ENCODE assay signal across 8 cellular contexts in the genomic region with DNA sequence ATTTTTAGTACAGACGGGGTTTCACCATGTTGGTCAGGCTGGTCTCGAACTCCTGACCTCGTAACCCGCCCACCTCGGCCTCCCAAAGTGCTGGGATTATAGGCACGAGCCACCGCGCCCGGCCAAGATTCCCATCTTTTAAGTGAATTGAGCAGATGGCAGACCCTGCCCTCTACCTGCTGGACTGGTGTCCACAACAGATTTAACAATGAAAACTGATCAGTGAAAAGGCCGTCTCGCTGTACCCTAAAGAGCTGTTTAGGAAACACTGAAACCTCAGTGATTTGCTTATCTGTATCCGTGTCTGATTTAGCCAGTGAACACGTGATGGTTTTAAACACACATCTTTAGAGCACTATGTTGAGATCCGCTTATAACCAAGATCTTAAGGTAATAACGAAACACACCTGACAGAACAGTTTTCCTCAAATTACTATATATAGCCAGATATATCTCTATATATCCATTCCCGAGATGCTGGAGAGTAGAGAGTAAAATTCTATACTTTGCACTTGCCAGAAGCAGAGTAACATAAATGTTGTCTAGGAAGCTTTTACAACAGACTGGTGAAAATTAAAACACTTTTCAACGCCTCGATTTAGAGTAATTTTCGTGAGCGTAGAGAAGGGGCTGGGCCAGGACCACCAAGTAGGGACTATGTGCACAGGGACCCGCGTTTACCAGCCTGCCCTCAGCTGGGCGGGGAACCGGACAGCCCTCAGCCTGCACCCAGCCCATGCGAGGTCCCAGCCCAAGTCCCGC. TPM values are rescaled to one million over a fixed set of nuclear protein-coding genes. Genes with fewer than 3 reads are reported as not detected.
DNase-seq lines count a peak whose midpoint lies in the region; ATAC-seq, FAIRE-seq and TF ChIP-seq lines count a peak whose summit lies in the region.

No MANE protein-coding gene starts in this region.

- intact Hi-C loops in MCF 10A (cut with micrococcal nuclease) = loop anchor here (5.0 kb wide), 1 partner anchor 91 kb away; no protein-coding TSS in a partner anchor

- H3K27ac Mint-ChIP-seq in MCF 10A (ENCODE audit: low read depth, unreplicated experiment) = peak overlapping the region; percentile 81
- H3K27ac Mint-ChIP-seq in stimulated activated effector memory CD8-positive, alpha-beta T cell treated with anti-CD3 and anti-CD28 coated beads, Interleukin-12 subunit alpha, Interleukin-12 subunit beta, amount 100 ng/mL, for 72 hours = peak overlapping the region; percentile 95

- DNase-seq in D721Med (ENCODE audit: insufficient read length, low spot score) (no peak), NCI-H526 treated with DMSO at 0.1 percent for 48 hours (lab: John Stamatoyannopoulos, UW) (peak; percentile 78), MCF 10A (ENCODE audit: unreplicated experiment) (peak; percentile 7), iris pigment epithelial cell (ENCODE audit: low read depth) (peak; percentile 42), GF-D8 (lab: John Stamatoyannopoulos, UW) (no peak)
- DNase-seq in stimulated activated effector memory CD8-positive, alpha-beta T cell treated with anti-CD3 and anti-CD28 coated beads, Interleukin-12 subunit alpha, Interleukin-12 subunit beta, amount 100 ng/mL, for 72 hours (ENCODE audit: low spot score in 2 of 2) = no peak

- FAIRE-seq in D721Med (lab: Jason Lieb, UNC) = no peak

- H3K4me1 Mint-ChIP-seq in MCF 10A (ENCODE audit: insufficient read depth, unreplicated experiment) = peaks cover 6% of the 10 kb centered on the region
- H3K4me1 Mint-ChIP-seq in stimulated activated effector memory CD8-positive, alpha-beta T cell treated with anti-CD3 and anti-CD28 coated beads, Interleukin-12 subunit alpha, Interleukin-12 subunit beta, amount 100 ng/mL, for 72 hours = peaks cover 9% of the 10 kb centered on the region

- CTCF ChIA-PET in MCF 10A (lab: Yijun Ruan, JAX) = interaction anchor here (0.5 to 1.0 kb wide), 3 partner anchors 52 to 64 kb away, joined by 3 to 6 read pairs (median 4); a partner anchor contains a TSS

- BruUV-seq in MCF 10A (replicated peaks; lab: Mats Ljungman, UMichigan) = no TSS peak

- ATAC-seq in GM19035 (IDR thresholded peaks at IDR 0.05; ENCODE audit: unreplicated experiment) (peak; percentile 57), HG03103 (IDR thresholded peaks at IDR 0.05; ENCODE audit: low read depth, unreplicated experiment) (peak; percentile 45)
- peak; percentile 73 for ATAC-seq in stimulated activated effector memory CD8-positive, alpha-beta T cell treated with anti-CD3 and anti-CD28 coated beads, Interleukin-12 subunit alpha, Interleukin-12 subunit beta, amount 100 ng/mL, for 72 hours

- H3K4me3 Mint-ChIP-seq in MCF 10A (ENCODE audit: unreplicated experiment) = peak overlapping the region; percentile 93
- peak overlapping the region; percentile 90 for H3K4me3 Mint-ChIP-seq in stimulated activated effector memory CD8-positive, alpha-beta T cell treated with anti-CD3 and anti-CD28 coated beads, Interleukin-12 subunit alpha, Interleukin-12 subunit beta, amount 100 ng/mL, for 72 hours

- no peaks in the 10 kb centered on the region for H3K36me3 Mint-ChIP-seq in MCF 10A (ENCODE audit: insufficient read depth, unreplicated experiment)
- peaks cover 13% of the 10 kb centered on the region for H3K36me3 Mint-ChIP-seq in stimulated activated effector memory CD8-positive, alpha-beta T cell treated with anti-CD3 and anti-CD28 coated beads, Interleukin-12 subunit alpha, Interleukin-12 subunit beta, amount 100 ng/mL, for 72 hours

- POLR2A ChIA-PET in MCF 10A (lab: Yijun Ruan, JAX) = interaction anchor here (0.7 to 3.8 kb wide), 16 partner anchors 8 to 646 kb away, joined by 3 to 33 read pairs (median 4); a partner anchor contains a TSS

- TF ChIP-seq CTCF in D721Med (IDR thresholded peaks at IDR 0.05; ENCODE audit: insufficient read depth, missing control alignments) (peak; percentile 12), MCF 10A (IDR thresholded peaks at IDR 0.05; ENCODE audit: unreplicated experiment) (no peak)

- no peaks in the 10 kb centered on the region for H3K27me3 Mint-ChIP-seq in MCF 10A (ENCODE audit: insufficient read depth, unreplicated experiment)

- H3K9me3 Mint-ChIP-seq in MCF 10A (ENCODE audit: unreplicated experiment) = no peaks in the 10 kb centered on the region
- H3K9me3 Mint-ChIP-seq in stimulated activated effector memory CD8-positive, alpha-beta T cell treated with anti-CD3 and anti-CD28 coated beads, Interleukin-12 subunit alpha, Interleukin-12 subunit beta, amount 100 ng/mL, for 72 hours = no peaks in the 10 kb centered on the region

RNA-seq across cellular contexts. Expression of a gene that starts 0.6 kb away (rescaled TPM):
- 1.7 and 2.3 TPM in 2 replicates for total RNA-seq in MCF 10A (2022)

RNA-seq across cellular contexts. Expression of a gene that starts 35.2 kb away (rescaled TPM):
- 176 and 203 TPM in 2 replicates for total RNA-seq in MCF 10A (2022)

RNA-seq across cellular contexts. Expression of a gene that starts 52.2 kb away (rescaled TPM):
- 33.8 and 38.7 TPM in 2 replicates for total RNA-seq in MCF 10A (2022)

Comparison
In these comparisons a context has a peak if more than half of its experiments do, and no peak if none do; other contexts are left out.
1. DNase-seq: peak in NCI-H526 treated with DMSO at 0.1 percent for 48 hours (single experiment), MCF 10A (single experiment) and iris pigment epithelial cell (single experiment); none in D721Med (single experiment), stimulated activated effector memory CD8-positive, alpha-beta T cell treated with anti-CD3 and anti-CD28 coated beads, Interleukin-12 subunit alpha, Interleukin-12 subunit beta, amount 100 ng/mL, for 72 hours (0 of 2) and GF-D8 (single experiment).
2. Peak in every context shown above with its lines, with median percentiles within 50 percentile points of each other: ATAC-seq.